ENCODE assay signal across 24 cellular contexts in the genomic region with DNA sequence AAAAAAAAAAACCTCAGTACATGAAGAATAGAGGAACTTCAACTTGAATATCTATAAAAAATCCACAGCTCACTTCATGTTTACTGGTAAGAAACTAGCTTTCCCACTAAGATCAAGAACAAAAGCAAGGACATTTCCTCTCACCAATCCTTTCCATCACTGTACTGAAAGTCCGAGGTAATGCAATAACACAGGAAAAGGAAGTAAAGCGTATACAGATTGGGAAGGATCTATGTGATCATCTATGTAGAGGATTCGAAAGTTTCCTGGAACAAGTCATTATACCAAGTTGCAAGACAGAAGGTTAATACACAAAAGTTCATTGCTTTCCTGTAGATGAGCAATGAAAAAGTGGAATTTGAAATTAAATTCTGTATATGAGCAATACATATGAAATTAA.
"Had no signal": no experiment of that assay in that cellular context is flagged by ENCODE, and none has a peak within 500 bp of the region (broad histone marks: within the 10 kb centered on the region; RNA-seq: fewer than 3 reads in every experiment).

No MANE protein-coding gene starts in this region.

- H3K27me3 ChIP-seq: breast epithelium, left lung, right lobe of liver, uterus had no signal

- H3K4me3 Mint-ChIP-seq: activated CD4-positive, alpha-beta memory T cell treated with anti-CD3 and anti-CD28 coated beads, Interleukin-2, amount 10 ng/mL, durations not matched to agents 7 days and 5 days; activated CD4-positive, alpha-beta T cell treated with anti-CD3 and anti-CD28 coated beads, Interleukin-2, amount 10 ng/mL, durations not matched to agents 7 days and 5 days; activated naive CD4-positive, alpha-beta T cell treated with anti-CD3 and anti-CD28 coated beads, Interleukin-2, amount 50 U/mL, for 24 hours; natural killer cell; stimulated activated effector memory CD8-positive, alpha-beta T cell treated with anti-CD3 and anti-CD28 coated beads, Interleukin-12 subunit alpha, Interleukin-12 subunit beta, amount 100 ng/mL, for 72 hours; stimulated activated naive CD8-positive, alpha-beta T cell treated with anti-CD3 and anti-CD28 coated beads, Interleukin-15, Interleukin-2, amounts not matched to agents 100 ng/mL and 50 ng/mL, for 24 hours; WTC11 had no signal

- H3K36me3 ChIP-seq: breast epithelium, uterus had no signal

- H3K27ac Mint-ChIP-seq: activated CD4-positive, alpha-beta memory T cell treated with anti-CD3 and anti-CD28 coated beads, Interleukin-2, amount 10 ng/mL, durations not matched to agents 7 days and 5 days; activated CD4-positive, alpha-beta T cell treated with anti-CD3 and anti-CD28 coated beads, Interleukin-2, amount 10 ng/mL, durations not matched to agents 7 days and 5 days; activated naive CD4-positive, alpha-beta T cell treated with anti-CD3 and anti-CD28 coated beads, Interleukin-2, amount 50 U/mL, for 24 hours; activated T-helper 2 cell treated with anti-CD3 and anti-CD28 coated beads, Interferon-gamma antibody, Interleukin-2, Interleukin-4, amounts not matched to agents 10 μg/mL and 5 μg/mL and 100 μg/mL, durations not matched to agents 14 hours and 24 hours and 36 hours; natural killer cell; stimulated activated effector memory CD8-positive, alpha-beta T cell treated with anti-CD3 and anti-CD28 coated beads, Interleukin-12 subunit alpha, Interleukin-12 subunit beta, amount 100 ng/mL, for 72 hours; stimulated activated naive CD8-positive, alpha-beta T cell treated with anti-CD3 and anti-CD28 coated beads, Interleukin-15, Interleukin-2, amounts not matched to agents 100 ng/mL and 50 ng/mL, for 24 hours; WTC11 had no signal

- H3K4me3 ChIP-seq: breast epithelium, left lung, lower lobe of right lung, right lobe of liver, thoracic aorta, uterus had no signal

- H3K4me1 Mint-ChIP-seq: activated CD4-positive, alpha-beta memory T cell treated with anti-CD3 and anti-CD28 coated beads, Interleukin-2, amount 10 ng/mL, durations not matched to agents 7 days and 5 days; WTC11 had no signal

- ATAC-seq: left lung; lower lobe of right lung; natural killer cell; stimulated activated effector memory CD8-positive, alpha-beta T cell treated with anti-CD3 and anti-CD28 coated beads, Interleukin-12 subunit alpha, Interleukin-12 subunit beta, amount 100 ng/mL, for 72 hours; WTC11 had no signal

- H3K9me3 ChIP-seq: breast epithelium, right lobe of liver, thoracic aorta, uterus had no signal

- H3K4me1 ChIP-seq: breast epithelium, right lobe of liver, uterus had no signal

- H3K27me3 Mint-ChIP-seq: activated CD4-positive, alpha-beta memory T cell treated with anti-CD3 and anti-CD28 coated beads, Interleukin-2, amount 10 ng/mL, durations not matched to agents 7 days and 5 days; activated CD4-positive, alpha-beta T cell treated with anti-CD3 and anti-CD28 coated beads, Interleukin-2, amount 10 ng/mL, durations not matched to agents 7 days and 5 days; activated naive CD4-positive, alpha-beta T cell treated with anti-CD3 and anti-CD28 coated beads, Interleukin-2, amount 50 U/mL, for 24 hours; stimulated activated naive CD8-positive, alpha-beta T cell treated with anti-CD3 and anti-CD28 coated beads, Interleukin-15, Interleukin-2, amounts not matched to agents 100 ng/mL and 50 ng/mL, for 24 hours had no signal

- DNase-seq: activated CD4-positive, alpha-beta memory T cell treated with anti-CD3 and anti-CD28 coated beads, Interleukin-2, amount 10 ng/mL, durations not matched to agents 7 days and 5 days; activated CD4-positive, alpha-beta T cell treated with anti-CD3 and anti-CD28 coated beads for 1 hour; activated CD4-positive, alpha-beta T cell treated with anti-CD3 and anti-CD28 coated beads, Interleukin-2, amount 10 ng/mL, durations not matched to agents 7 days and 5 days; activated T-cell treated with anti-CD3 and anti-CD28 coated beads, Interleukin-2, amount 50 U/mL, for 48 hours; central memory CD4-positive, alpha-beta T cell; effector CD4-positive, alpha-beta T cell; glutamatergic neuron; left lung; lower lobe of right lung; mesendoderm; natural killer cell; posterior cingulate gyrus; right lobe of liver; stimulated activated CD4-positive, alpha-beta T cell treated with anti-CD3 and anti-CD28 coated beads, Interleukin-12 subunit alpha, Interleukin-12 subunit beta, amount 100 ng/mL, for 4 hours; stimulated activated CD4-positive, alpha-beta T cell treated with anti-CD3 and anti-CD28 coated beads, Interleukin-4, amount 100 ng/mL, for 1 hour; trophoblast cell; uterus had no signal
